Comparison of ENCODE assay signal across 1 cellular context in the genomic region with DNA sequence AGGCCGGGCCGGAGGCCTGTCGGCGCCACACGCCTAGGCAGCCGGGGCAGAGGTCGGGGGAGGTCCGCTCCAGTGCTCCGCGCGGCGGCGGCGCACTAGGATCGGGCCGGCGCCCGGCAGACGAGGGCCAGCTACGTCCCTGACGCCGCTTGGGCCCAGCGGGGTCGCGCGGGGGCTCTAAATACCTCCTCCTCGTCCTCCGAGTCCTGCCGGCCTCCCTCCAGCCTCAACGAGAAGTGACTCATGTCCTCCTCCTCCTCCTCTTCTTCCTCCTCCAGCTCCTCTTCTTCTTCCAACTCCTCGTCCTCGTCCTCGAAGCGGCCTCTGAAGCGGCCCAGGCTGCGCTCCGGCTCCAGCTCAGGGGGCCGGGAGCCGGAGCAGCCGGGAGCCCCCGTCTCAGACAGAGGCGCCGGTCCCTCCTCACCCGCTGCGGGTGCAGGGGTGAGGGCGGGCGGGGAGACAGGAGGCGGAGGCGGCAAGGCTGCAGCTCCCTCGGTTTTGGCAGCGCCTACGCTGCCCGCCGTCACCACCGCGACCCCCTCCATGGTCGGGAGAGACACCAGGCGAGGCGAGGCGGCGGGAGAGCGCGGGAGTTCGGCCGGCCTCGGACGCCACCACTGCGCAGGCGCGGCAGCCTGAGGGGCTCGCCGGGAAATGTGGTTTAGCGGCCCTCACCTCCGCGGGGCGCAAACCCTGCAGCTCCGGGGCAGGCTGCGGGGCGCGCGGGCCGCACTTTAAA.
TF ChIP-seq lines count a peak whose summit lies in the region.

Gene PCGF6, minus strand, starts transcription at position 619 of the 739 bp plus-strand sequence. Its CDS starts 74 bp downstream, at position 545.

TF ChIP-seq in K562, 482 proteins besides CTCF, POLR2A, EP300 and RAD21 (continued from another document and continues in another):
- TF ChIP-seq CTCFL (IDR thresholded peaks at IDR 0.05; ENCODE audit: borderline replicate concordance, insufficient read depth, low read depth, low read length, poor library complexity, severe bottlenecking) (peak; percentile 12), ZBTB12 (CRISPR knock-in tag; IDR thresholded peaks at IDR 0.05) (no peak), ELK1 (CRISPR knock-in tag; IDR thresholded peaks at IDR 0.05) (no peak), JUNB (CRISPR knock-in tag; conservative IDR thresholded peaks at IDR 0.05) (no peak), THAP12 (CRISPR knock-in tag; IDR thresholded peaks at IDR 0.05) (no peak), ZBTB1 (CRISPR knock-in tag; IDR thresholded peaks at IDR 0.05; ENCODE audit: borderline replicate concordance, low read depth) (no peak; the same call in 1 of the 2 replicates), ZNF165 (CRISPR knock-in tag; IDR thresholded peaks at IDR 0.05; ENCODE audit: borderline replicate concordance) (no peak), MNT (conservative IDR thresholded peaks at IDR 0.05) (no peak; a peak in 1 of 4 replicates), E2F4 (CRISPR knock-in tag; IDR thresholded peaks at IDR 0.05; ENCODE audit: low read depth) (peak; percentile 48; the same call in 1 of the 2 replicates), PHF20 (IDR thresholded peaks at IDR 0.05; ENCODE audit: partially characterized antibody) (no peak), PATZ1 (CRISPR knock-in tag; IDR thresholded peaks at IDR 0.05; ENCODE audit: borderline replicate concordance) (no peak), CREM (IDR thresholded peaks at IDR 0.05; ENCODE audit: low read depth) (peak; percentile 37), PKNOX1 (IDR thresholded peaks at IDR 0.05) (no peak), ZFX (CRISPR knock-in tag; IDR thresholded peaks at IDR 0.05) (peak; percentile 79), KLF1 (tag; IDR thresholded peaks at IDR 0.05) (no peak), SIN3B (IDR thresholded peaks at IDR 0.05; ENCODE audit: low read depth) (no peak), HMBOX1 (IDR thresholded peaks at IDR 0.05) (no peak), DNMT1 (IDR thresholded peaks at IDR 0.05) (no peak), CSDE1 (IDR thresholded peaks at IDR 0.05) (no peak), HBP1 (CRISPR knock-in tag; IDR thresholded peaks at IDR 0.05) (no peak)
- TF ChIP-seq, protein P1, sequence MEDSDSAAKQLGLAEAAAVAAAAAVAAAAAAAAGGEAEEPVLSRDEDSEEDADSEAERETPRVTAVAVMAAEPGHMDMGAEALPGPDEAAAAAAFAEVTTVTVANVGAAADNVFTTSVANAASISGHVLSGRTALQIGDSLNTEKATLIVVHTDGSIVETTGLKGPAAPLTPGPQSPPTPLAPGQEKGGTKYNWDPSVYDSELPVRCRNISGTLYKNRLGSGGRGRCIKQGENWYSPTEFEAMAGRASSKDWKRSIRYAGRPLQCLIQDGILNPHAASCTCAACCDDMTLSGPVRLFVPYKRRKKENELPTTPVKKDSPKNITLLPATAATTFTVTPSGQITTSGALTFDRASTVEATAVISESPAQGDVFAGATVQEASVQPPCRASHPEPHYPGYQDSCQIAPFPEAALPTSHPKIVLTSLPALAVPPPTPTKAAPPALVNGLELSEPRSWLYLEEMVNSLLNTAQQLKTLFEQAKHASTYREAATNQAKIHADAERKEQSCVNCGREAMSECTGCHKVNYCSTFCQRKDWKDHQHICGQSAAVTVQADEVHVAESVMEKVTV (CRISPR knock-in tag; IDR thresholded peaks at IDR 0.05) = no peak
- TF ChIP-seq, protein P2, sequence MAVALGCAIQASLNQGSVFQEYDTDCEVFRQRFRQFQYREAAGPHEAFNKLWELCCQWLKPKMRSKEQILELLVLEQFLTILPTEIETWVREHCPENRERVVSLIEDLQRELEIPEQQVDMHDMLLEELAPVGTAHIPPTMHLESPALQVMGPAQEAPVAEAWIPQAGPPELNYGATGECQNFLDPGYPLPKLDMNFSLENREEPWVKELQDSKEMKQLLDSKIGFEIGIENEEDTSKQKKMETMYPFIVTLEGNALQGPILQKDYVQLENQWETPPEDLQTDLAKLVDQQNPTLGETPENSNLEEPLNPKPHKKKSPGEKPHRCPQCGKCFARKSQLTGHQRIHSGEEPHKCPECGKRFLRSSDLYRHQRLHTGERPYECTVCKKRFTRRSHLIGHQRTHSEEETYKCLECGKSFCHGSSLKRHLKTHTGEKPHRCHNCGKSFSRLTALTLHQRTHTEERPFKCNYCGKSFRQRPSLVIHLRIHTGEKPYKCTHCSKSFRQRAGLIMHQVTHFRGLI (CRISPR knock-in tag; IDR thresholded peaks at IDR 0.05) = no peak
